22 cellular contexts compared by ENCODE assay signal in genomic region chr10:84225424-84226173, GRCh38. TPM values are rescaled to one million over a fixed set of nuclear protein-coding genes. Genes with fewer than 3 reads are reported as not detected.
"Had no signal": no experiment of that assay in that cellular context is flagged by ENCODE, and none has a peak within 500 bp of the region (broad histone marks: within the 10 kb centered on the region; RNA-seq: fewer than 3 reads in every experiment).

Gene LRIT2 (minus strand): TSS chr10:84225544. CDS start chr10:84225520, 24 bp downstream.

- H3K36me3 Mint-ChIP-seq: naive B cell, type B pancreatic cell had no signal

- H2AFZ ChIP-seq: hepatocyte had no signal

- DNase-seq: colonic mucosa; esophagus squamous epithelium; foreskin fibroblast; head of caudate nucleus; mesendoderm; naive B cell; psoas muscle; retina; stimulated activated CD4-positive, alpha-beta T cell treated with anti-CD3 and anti-CD28 coated beads, Interleukin-2, amount 100 ng/mL, for 48 hours; stimulated activated naive CD4-positive, alpha-beta T cell treated with Interleukin-2 at 50 U/mL for 16 hours had no signal

- H3K27ac ChIP-seq: colonic mucosa, esophagus squamous epithelium, hepatocyte, neutrophil, psoas muscle had no signal

- H3K36me3 ChIP-seq: colonic mucosa, esophagus squamous epithelium, neutrophil had no signal

- H3K4me3 ChIP-seq: colonic mucosa, esophagus squamous epithelium, hepatocyte, psoas muscle, smooth muscle cell had no signal

- ATAC-seq: psoas muscle had no signal

- H3K79me2 ChIP-seq: hepatocyte had no signal

- H3K9me3 Mint-ChIP-seq: nephron, type B pancreatic cell had no signal

- H3K4me1 ChIP-seq: colonic mucosa, esophagus squamous epithelium, psoas muscle had no signal

- H3K4me3 Mint-ChIP-seq: naive B cell, nephron, type B pancreatic cell had no signal

- H3K27me3 ChIP-seq: colonic mucosa had no signal

- H3K27ac Mint-ChIP-seq: nephron, type B pancreatic cell had no signal

- H3K4me2 ChIP-seq: hepatocyte, smooth muscle cell had no signal

- H3K9me3 ChIP-seq: colonic mucosa, esophagus squamous epithelium, neutrophil, psoas muscle had no signal

- H3K4me1 Mint-ChIP-seq: naive B cell, nephron had no signal

RNA-seq across cellular contexts. Expression of gene LRIT2, which starts in this region (rescaled TPM):
- total RNA-seq: colonic mucosa, dermis blood vessel endothelial cell, epithelial cell of proximal tubule, esophagus squamous epithelium, hepatocyte, kidney epithelial cell, liver, lung microvascular endothelial cell, osteoblast, psoas muscle, smooth muscle cell had no signal
- polyA plus RNA-seq: hepatocyte, liver, psoas muscle, smooth muscle cell, thymus had no signal
